Comparison of ENCODE assay signal across 24 cellular contexts in genomic region chr11:10625982-10626311, GRCh38. TPM values are rescaled to one million over a fixed set of nuclear protein-coding genes. Genes with fewer than 3 reads are reported as not detected.
DNase-seq lines count a peak whose midpoint lies in the region; ATAC-seq and TF ChIP-seq lines count a peak whose summit lies in the region.
"Had no signal": no experiment of that assay in that cellular context is flagged by ENCODE, and none has a peak within 500 bp of the region (broad histone marks: within the 10 kb centered on the region; RNA-seq: fewer than 3 reads in every experiment).

No MANE protein-coding gene starts in this region.

- TF ChIP-seq CTCF in esophagus muscularis mucosa (IDR thresholded peaks at IDR 0.05) (no peak), psoas muscle (IDR thresholded peaks at IDR 0.05) (no peak), upper lobe of right lung (IDR thresholded peaks at IDR 0.05) (no peak), natural killer cell (IDR thresholded peaks at IDR 0.05) (no peak)

- H3K4me3 Mint-ChIP-seq in stimulated activated naive CD8-positive, alpha-beta T cell treated with anti-CD3 and anti-CD28 coated beads, Interleukin-15, amount 100 ng/mL, for 72 hours = no peak overlapping the region
- no peak overlapping the region for H3K4me3 Mint-ChIP-seq in natural killer cell
- H3K4me3 Mint-ChIP-seq: activated naive CD4-positive, alpha-beta T cell treated with anti-CD3 and anti-CD28 coated beads, Interleukin-2, amount 50 U/mL, for 24 hours; brain; dendritic cell treated with granulocyte-macrophage colony-stimulating factor and Interleukin-4, amounts not matched to agents 40 ng/mL and 50 ng/mL, for 4 days; T-helper 1 cell treated with Interleukin-12 subunit alpha and Interleukin-12 subunit beta and Interleukin-4 antibody, amounts not matched to agents 30 μg/mL and 1 μg/mL, for 36 hours had no signal

- ATAC-seq in psoas muscle (peak in 1 of 4 donors; percentile 21), upper lobe of right lung (no peak), natural killer cell (no peak)
- ATAC-seq in stimulated activated naive CD8-positive, alpha-beta T cell treated with anti-CD3 and anti-CD28 coated beads, Interleukin-15, amount 100 ng/mL, for 72 hours = no peak
- ATAC-seq: foreskin keratinocyte had no signal

- no peak for TF ChIP-seq EP300 in esophagus muscularis mucosa (IDR thresholded peaks at IDR 0.05)

- no peak overlapping the region for H3K27ac Mint-ChIP-seq in stimulated activated naive CD8-positive, alpha-beta T cell treated with anti-CD3 and anti-CD28 coated beads, Interleukin-15, amount 100 ng/mL, for 72 hours
- no peak overlapping the region for H3K27ac Mint-ChIP-seq in natural killer cell
- H3K27ac Mint-ChIP-seq: activated naive CD4-positive, alpha-beta T cell treated with anti-CD3 and anti-CD28 coated beads, Interleukin-2, amount 50 U/mL, for 24 hours; brain; dendritic cell treated with granulocyte-macrophage colony-stimulating factor and Interleukin-4, amounts not matched to agents 40 ng/mL and 50 ng/mL, for 4 days; T-helper 1 cell treated with Interleukin-12 subunit alpha and Interleukin-12 subunit beta and Interleukin-4 antibody, amounts not matched to agents 30 μg/mL and 1 μg/mL, for 36 hours had no signal

- no peaks in the 10 kb centered on the region for H3K9me3 Mint-ChIP-seq in stimulated activated naive CD8-positive, alpha-beta T cell treated with anti-CD3 and anti-CD28 coated beads, Interleukin-15, amount 100 ng/mL, for 72 hours
- H3K9me3 Mint-ChIP-seq in natural killer cell = no peaks in the 10 kb centered on the region
- H3K9me3 Mint-ChIP-seq: activated naive CD4-positive, alpha-beta T cell treated with anti-CD3 and anti-CD28 coated beads, Interleukin-2, amount 50 U/mL, for 24 hours; dendritic cell treated with granulocyte-macrophage colony-stimulating factor and Interleukin-4, amounts not matched to agents 40 ng/mL and 50 ng/mL, for 4 days; T-helper 1 cell treated with Interleukin-12 subunit alpha and Interleukin-12 subunit beta and Interleukin-4 antibody, amounts not matched to agents 30 μg/mL and 1 μg/mL, for 36 hours had no signal

- H3K4me3 ChIP-seq in esophagus muscularis mucosa = no peak overlapping the region
- no peak overlapping the region for H3K4me3 ChIP-seq in psoas muscle
- H3K4me3 ChIP-seq in upper lobe of right lung = no peak overlapping the region
- H3K4me3 ChIP-seq: right atrium auricular region had no signal

- intact Hi-C loops in esophagus muscularis mucosa (cut with DNase I) (loop anchor here (1.0 to 10.0 kb wide), 2 partner anchors 69 to 109 kb away; partner anchors contain the start of gene IRAG1), psoas muscle (cut with DNase I) (loop anchor here (2.0 kb wide), 2 partner anchors 107 to 109 kb away; no protein-coding TSS in a partner anchor), upper lobe of right lung (cut with DNase I) (no loop called here), natural killer cell (cut with micrococcal nuclease) (no loop called here)

- H3K4me1 ChIP-seq in esophagus muscularis mucosa = peaks cover 16 to 62% (median 54%) of the 10 kb centered on the region in 4 donors
- H3K4me1 ChIP-seq in psoas muscle = peaks cover 13% of the 10 kb centered on the region
- peaks cover 11% of the 10 kb centered on the region for H3K4me1 ChIP-seq in upper lobe of right lung
- H3K4me1 ChIP-seq: foreskin keratinocyte had no signal

- H3K36me3 ChIP-seq in esophagus muscularis mucosa (peaks cover 0 to 68% (median 50%) of the 10 kb centered on the region in 4 donors), psoas muscle (ENCODE audit: insufficient read depth in 1 of 2, low read depth in 1 of 2) (no peaks in the 10 kb centered on the region), upper lobe of right lung (no peaks in the 10 kb centered on the region)
- H3K36me3 ChIP-seq: right atrium auricular region had no signal

- no CpG with 5 or more reads among the region's 13 CpGs for WGBS in esophagus muscularis mucosa
- 25 to 55% (median 31%) methylated on average over 13 of the region's 13 CpGs for WGBS in psoas muscle, 3 donors

- H3K4me1 Mint-ChIP-seq in stimulated activated naive CD8-positive, alpha-beta T cell treated with anti-CD3 and anti-CD28 coated beads, Interleukin-15, amount 100 ng/mL, for 72 hours = peaks cover 24% of the 10 kb centered on the region
- peaks cover 11 to 12% of the 10 kb centered on the region in 2 donors for H3K4me1 Mint-ChIP-seq in natural killer cell
- H3K4me1 Mint-ChIP-seq: brain had no signal

- H3K9me3 ChIP-seq in esophagus muscularis mucosa (no peaks in the 10 kb centered on the region), psoas muscle (no peaks in the 10 kb centered on the region), upper lobe of right lung (no peaks in the 10 kb centered on the region)
- H3K9me3 ChIP-seq: right atrium auricular region had no signal

- peak; percentile 28 for DNase-seq in activated CD8-positive, alpha-beta memory T cell treated with anti-CD3 and anti-CD28 coated beads for 24 hours
- DNase-seq in activated CD8-positive, alpha-beta memory T cell treated with anti-CD3 and anti-CD28 coated beads, Interleukin-2, amount 50 U/mL, for 48 hours = no peak
- DNase-seq in esophagus muscularis mucosa (ENCODE audit: extremely low spot score) (no peak), psoas muscle (no peak), upper lobe of right lung (no peak), natural killer cell (no peak), HCEC 1CT (no peak)
- DNase-seq in stimulated activated naive CD8-positive, alpha-beta T cell treated with anti-CD3 and anti-CD28 coated beads, Interleukin-15, amount 100 ng/mL, for 72 hours = no peak
- DNase-seq: activated CD4-positive, alpha-beta T cell treated with anti-CD3 and anti-CD28 coated beads, Interleukin-2, amount 50 U/mL, for 48 hours; activated T-cell treated with anti-CD3 and anti-CD28 coated beads, Interleukin-2, amount 50 U/mL, for 48 hours; foreskin keratinocyte; NCI-H1105 treated with DMSO at 0.1 percent for 48 hours; NCI-H526; SHP77; trophoblast cell had no signal

- peaks cover 6% of the 10 kb centered on the region for H3K27me3 Mint-ChIP-seq in stimulated activated naive CD8-positive, alpha-beta T cell treated with anti-CD3 and anti-CD28 coated beads, Interleukin-15, amount 100 ng/mL, for 72 hours
- H3K27me3 Mint-ChIP-seq in natural killer cell (ENCODE audit: low read depth in 2 of 2) = no peaks in the 10 kb centered on the region
- H3K27me3 Mint-ChIP-seq: activated naive CD4-positive, alpha-beta T cell treated with anti-CD3 and anti-CD28 coated beads, Interleukin-2, amount 50 U/mL, for 24 hours; brain had no signal

- peak overlapping the region; percentile 80 to 89 (median 86) for H3K27ac ChIP-seq in esophagus muscularis mucosa (replicated peaks in 1 of 4)
- peak overlapping the region; percentile 8 for H3K27ac ChIP-seq in psoas muscle
- peak overlapping the region; percentile 24 for H3K27ac ChIP-seq in upper lobe of right lung
- H3K27ac ChIP-seq: 22Rv1, foreskin keratinocyte, right atrium auricular region had no signal

- TF ChIP-seq POLR2A in esophagus muscularis mucosa (IDR thresholded peaks at IDR 0.05; ENCODE audit: low read depth) = no peak

- H3K27me3 ChIP-seq in esophagus muscularis mucosa (no peaks in the 10 kb centered on the region), psoas muscle (ENCODE audit: insufficient read depth in 3 of 3, low read length in 2 of 3) (no peaks in the 10 kb centered on the region), upper lobe of right lung (no peaks in the 10 kb centered on the region)
- H3K27me3 ChIP-seq: foreskin keratinocyte, right atrium auricular region had no signal

- H3K36me3 Mint-ChIP-seq in natural killer cell = no peaks in the 10 kb centered on the region
- H3K36me3 Mint-ChIP-seq: activated naive CD4-positive, alpha-beta T cell treated with anti-CD3 and anti-CD28 coated beads, Interleukin-2, amount 50 U/mL, for 24 hours; brain had no signal

RNA-seq across cellular contexts. Expression of gene LYVE1, which starts 57.5 kb away (rescaled TPM):
- total RNA-seq in esophagus muscularis mucosa = 100 to 1,000 TPM in 1 of 4 donors, 10 to 100 TPM in 3; 59.5 to 150 (median 74.3) TPM
- total RNA-seq in psoas muscle = 10 to 100 TPM; 17.4 to 37.0 (median 32.8) TPM
- 10 to 100 TPM in 1 of 3 donors, 1 to 10 TPM in 2; 5.2 to 12.9 (median 5.7) TPM for polyA plus RNA-seq in psoas muscle
- 108 TPM for total RNA-seq in upper lobe of right lung
- total RNA-seq in natural killer cell = not detected
- total RNA-seq: foreskin keratinocyte, HT1080, kidney epithelial cell, OCI-LY7 had no signal
- polyA plus RNA-seq: foreskin keratinocyte had no signal

Comparison
In these comparisons a context has a peak if more than half of its experiments do, and no peak if none do; other contexts are left out.
1. H3K27ac ChIP-seq: peak in every context shown above with its lines; median percentile 86 in esophagus muscularis mucosa; 24 in upper lobe of right lung; 8 in psoas muscle.
2. RNA of gene LYVE1, which starts 57.5 kb away (total RNA-seq): 108 TPM in upper lobe of right lung (single experiment), 59.5 to 150 TPM in esophagus muscularis mucosa and 17.4 to 37.0 TPM in psoas muscle; not detected in natural killer cell; every median in the first group is over 10 times any median in the second.
3. intact Hi-C loops: an anchor here in esophagus muscularis mucosa (1.0 to 10.0 kb wide) and psoas muscle (2.0 kb wide); none called in upper lobe of right lung and natural killer cell.